ENCODE assay signal across 22 cellular contexts in the genomic region with DNA sequence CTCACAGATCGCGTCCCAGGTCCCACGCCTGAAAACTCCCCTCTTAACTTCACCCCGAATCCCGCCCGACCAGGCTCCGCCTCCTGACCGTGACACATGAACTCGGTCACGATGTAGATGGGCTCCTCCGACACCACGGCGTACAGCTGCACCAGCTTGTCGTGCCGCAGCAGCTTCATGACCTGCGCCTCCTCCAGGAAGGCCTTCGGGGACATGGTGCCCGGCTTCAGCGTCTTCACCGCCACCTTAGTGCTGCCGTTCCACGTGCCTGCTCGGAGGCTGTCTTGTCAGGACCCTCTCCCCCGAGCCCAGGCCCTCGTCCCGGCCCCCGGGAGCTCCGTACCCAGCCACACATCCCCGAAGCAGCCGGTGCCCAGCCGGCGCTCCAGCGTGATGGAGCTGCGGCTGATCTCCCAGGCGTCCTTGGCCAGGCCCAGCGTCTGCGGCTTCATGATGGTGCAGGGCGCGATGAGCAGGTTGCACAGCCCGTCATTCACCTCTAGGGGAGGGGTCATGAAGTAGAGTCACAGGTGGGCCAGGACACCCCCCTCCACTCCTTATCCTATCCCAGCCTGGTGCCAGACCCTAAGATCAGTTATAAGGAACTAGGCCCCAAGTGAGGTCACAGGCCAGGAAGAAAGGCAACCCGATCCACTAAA. TPM values are rescaled to one million over a fixed set of nuclear protein-coding genes. Genes with fewer than 3 reads are reported as not detected.
A peak's percentile ranks its signal among the peaks of the same experiment; 100 is the strongest.
DNase-seq lines count a peak whose midpoint lies in the region; ATAC-seq and TF ChIP-seq lines count a peak whose summit lies in the region.
"Had no signal": no experiment of that assay in that cellular context is flagged by ENCODE, and none has a peak within 500 bp of the region (broad histone marks: within the 10 kb centered on the region; RNA-seq: fewer than 3 reads in every experiment).

No MANE protein-coding gene starts in this region.

- no peak overlapping the region for H2AFZ ChIP-seq in neuronal stem cell (ENCODE audit: low read length)

- H2BK120ac ChIP-seq in neuronal stem cell (ENCODE audit: low read depth, low read length), result no peak overlapping the region

- no peak overlapping the region for H3K14ac ChIP-seq in neuronal stem cell (ENCODE audit: low read length)

- H3K9me3 ChIP-seq in CD8-positive, alpha-beta memory T cell (ENCODE audit: low read length), result no peaks in the 10 kb centered on the region
- H3K9me3 ChIP-seq in KOPT-K1 (ENCODE audit: insufficient read depth, low read length, poor library complexity, severe bottlenecking) (no peaks in the 10 kb centered on the region), iPS DF 6.9 (ENCODE audit: control insufficient read depth, insufficient read depth, low read length) (no peaks in the 10 kb centered on the region), neuronal stem cell (replicated peaks in 1 of 2; ENCODE audit: control insufficient read depth in 2 of 2, insufficient read depth in 1 of 2, low read depth in 1 of 2, low read length in 2 of 2) (no peaks in the 10 kb centered on the region), A673 (ENCODE audit: low read depth, low read length, poor library complexity, severe bottlenecking) (no peaks in the 10 kb centered on the region)
- H3K9me3 ChIP-seq: gastroesophageal sphincter, thoracic aorta had no signal

- peak overlapping the region in 1 of 7 donors; percentile 40 for H3K4me3 Mint-ChIP-seq in CD8-positive, alpha-beta memory T cell
- H3K4me3 Mint-ChIP-seq in activated CD4-positive, alpha-beta memory T cell treated with anti-CD3 and anti-CD28 coated beads for 36 hours, result no peak overlapping the region
- H3K4me3 Mint-ChIP-seq: activated CD8-positive, alpha-beta memory T cell treated with anti-CD3 and anti-CD28 coated beads, Interleukin-2, amount 10 ng/mL, durations not matched to agents 7 days and 5 days; B cell had no signal

- H2BK12ac ChIP-seq in neuronal stem cell (ENCODE audit: low read length), result no peak overlapping the region

- no peak overlapping the region for H3K4me3 ChIP-seq in CD8-positive, alpha-beta memory T cell (ENCODE audit: low read length)
- H3K4me3 ChIP-seq in iPS DF 6.9 (ENCODE audit: low read length) (peak overlapping the region; percentile 41; the same call in 1 of the 2 replicates), neuronal stem cell (ENCODE audit: low read length in 2 of 2) (peak overlapping the region in 1 of 2 donors; percentile 69), A673 (ENCODE audit: low read depth, low read length, poor library complexity, severe bottlenecking) (no peak overlapping the region)
- H3K4me3 ChIP-seq: gastroesophageal sphincter, thoracic aorta had no signal

- H3K27ac Mint-ChIP-seq in CD8-positive, alpha-beta memory T cell, result peak overlapping the region; percentile 29 to 91 (median 82)
- H3K27ac Mint-ChIP-seq in activated CD4-positive, alpha-beta memory T cell treated with anti-CD3 and anti-CD28 coated beads for 36 hours, result no peak overlapping the region

- H3K4me1 Mint-ChIP-seq in CD8-positive, alpha-beta memory T cell, result peaks cover 46 to 70% (median 58%) of the 10 kb centered on the region in 3 donors
- H3K4me1 Mint-ChIP-seq in activated CD4-positive, alpha-beta memory T cell treated with anti-CD3 and anti-CD28 coated beads for 36 hours (ENCODE audit: low read depth), result peaks cover 37% of the 10 kb centered on the region

- peaks cover 74% of the 10 kb centered on the region for H3K4me1 ChIP-seq in CD8-positive, alpha-beta memory T cell (ENCODE audit: insufficient read depth, low read length)
- H3K4me1 ChIP-seq in iPS DF 6.9 (ENCODE audit: control insufficient read depth, insufficient read depth, low read length), result peaks cover 7% of the 10 kb centered on the region
- peaks cover 2 to 8% of the 10 kb centered on the region in 2 donors for H3K4me1 ChIP-seq in neuronal stem cell (ENCODE audit: control insufficient read depth in 2 of 2, insufficient read depth in 1 of 2, low read depth in 1 of 2, low read length in 2 of 2)
- no peaks in the 10 kb centered on the region for H3K4me1 ChIP-seq in A673 (ENCODE audit: insufficient read depth, low read length, poor library complexity, severe bottlenecking)

- no CpG with 5 or more reads among the region's 41 CpGs for WGBS in iPS DF 6.9 (ENCODE audit: insufficient coverage, insufficient read length)
- no CpG with 5 or more reads among the region's 41 CpGs for WGBS in neuronal stem cell (ENCODE audit: extremely low coverage in 2 of 2, insufficient read length in 2 of 2, insufficient replicate concordance in 1 of 2), 2 donors

- POLR2A ChIA-PET in CD8-positive, alpha-beta memory T cell (lab: Charles Lee), result no interaction called here
- POLR2A ChIA-PET in activated CD4-positive, alpha-beta memory T cell treated with anti-CD3 and anti-CD28 coated beads for 36 hours (lab: Charles Lee), result interaction anchor here (1.4 kb wide), 1 partner anchor 48 kb away, joined by 3 read pairs; no protein-coding TSS in a partner anchor
- POLR2A ChIA-PET in A673 (lab: Charles Lee; ENCODE audit: low non-redundant PET), result no interaction called here

- intact Hi-C loops in activated CD4-positive, alpha-beta memory T cell treated with anti-CD3 and anti-CD28 coated beads for 36 hours (cut with micrococcal nuclease), result no loop called here
- intact Hi-C loops in A673 (cut with micrococcal nuclease; ENCODE audit: unreplicated experiment), result no loop called here

- DNase-seq in CD8-positive, alpha-beta memory T cell, result peak in 1 of 5 donors; percentile 47
- DNase-seq in iPS DF 6.9 (ENCODE audit: low read depth, low spot score), result no peak
- DNase-seq in neuronal stem cell (ENCODE audit: low spot score), result no peak
- DNase-seq in activated CD4-positive, alpha-beta memory T cell treated with anti-CD3 and anti-CD28 coated beads for 36 hours, result no peak
- DNase-seq in A673 (ENCODE audit: low spot score), result no peak
- DNase-seq: activated CD8-positive, alpha-beta memory T cell treated with anti-CD3 and anti-CD28 coated beads, Interleukin-2, amount 10 ng/mL, durations not matched to agents 7 days and 5 days; activated effector memory CD4-positive, alpha-beta T cell treated with anti-CD3 and anti-CD28 coated beads, Interleukin-2, amount 50 U/mL, for 16 hours; amygdala; DMS53; mammary epithelial cell; NCI-H1417; nucleus accumbens; RPMI8226; stimulated activated CD4-positive, alpha-beta T cell treated with anti-CD3 and anti-CD28 coated beads, Interleukin-4, amount 100 ng/mL, for 4 hours; SW 1271 had no signal

- peaks cover 3 to 21% (median 3%) of the 10 kb centered on the region in 3 donors for H3K36me3 Mint-ChIP-seq in CD8-positive, alpha-beta memory T cell
- no peaks in the 10 kb centered on the region for H3K36me3 Mint-ChIP-seq in activated CD4-positive, alpha-beta memory T cell treated with anti-CD3 and anti-CD28 coated beads for 36 hours
- H3K36me3 Mint-ChIP-seq: activated CD8-positive, alpha-beta memory T cell treated with anti-CD3 and anti-CD28 coated beads, Interleukin-2, amount 10 ng/mL, durations not matched to agents 7 days and 5 days had no signal

- H3K9me3 Mint-ChIP-seq in CD8-positive, alpha-beta memory T cell, result no peaks in the 10 kb centered on the region
- no peaks in the 10 kb centered on the region for H3K9me3 Mint-ChIP-seq in activated CD4-positive, alpha-beta memory T cell treated with anti-CD3 and anti-CD28 coated beads for 36 hours

- BruUV-seq in A673 (replicated peaks; lab: Mats Ljungman, UMichigan), result no TSS peak

- peak overlapping the region; percentile 4 for H2BK5ac ChIP-seq in neuronal stem cell (ENCODE audit: low read length)

- no peaks in the 10 kb centered on the region for H3K36me3 ChIP-seq in CD8-positive, alpha-beta memory T cell (ENCODE audit: insufficient read depth, low read length)
- H3K36me3 ChIP-seq in KOPT-K1 (ENCODE audit: insufficient read depth, low read length) (no peaks in the 10 kb centered on the region), iPS DF 6.9 (ENCODE audit: control insufficient read depth, insufficient read depth, low read length) (no peaks in the 10 kb centered on the region), neuronal stem cell (replicated peaks in 1 of 2; ENCODE audit: control insufficient read depth in 2 of 2, insufficient read depth in 2 of 2, low read length in 2 of 2) (no peaks in the 10 kb centered on the region), A673 (ENCODE audit: insufficient read depth, low read length, poor library complexity, severe bottlenecking) (no peaks in the 10 kb centered on the region)
- H3K36me3 ChIP-seq: gastroesophageal sphincter, thoracic aorta had no signal

- H3K27me3 Mint-ChIP-seq in CD8-positive, alpha-beta memory T cell, result peaks cover 0 to 3% of the 10 kb centered on the region in 2 donors
- H3K27me3 Mint-ChIP-seq in activated CD4-positive, alpha-beta memory T cell treated with anti-CD3 and anti-CD28 coated beads for 36 hours, result no peaks in the 10 kb centered on the region
- H3K27me3 Mint-ChIP-seq: activated CD8-positive, alpha-beta memory T cell treated with anti-CD3 and anti-CD28 coated beads, Interleukin-2, amount 10 ng/mL, durations not matched to agents 7 days and 5 days; B cell had no signal

- H2BK15ac ChIP-seq in neuronal stem cell (ENCODE audit: low read length), result no peak overlapping the region

- peak overlapping the region; percentile 63 for H3K18ac ChIP-seq in neuronal stem cell (ENCODE audit: low read length)

- ATAC-seq in GM21390 (IDR thresholded peaks at IDR 0.05; ENCODE audit: unreplicated experiment) (no peak), HG03378 (IDR thresholded peaks at IDR 0.05; ENCODE audit: unreplicated experiment) (no peak)
- ATAC-seq: activated CD8-positive, alpha-beta memory T cell treated with anti-CD3 and anti-CD28 coated beads, Interleukin-2, amount 10 ng/mL, durations not matched to agents 7 days and 5 days; gastroesophageal sphincter had no signal

- no peaks in the 10 kb centered on the region for H3K27me3 ChIP-seq in CD8-positive, alpha-beta memory T cell (ENCODE audit: insufficient read depth, low read length, poor library complexity, severe bottlenecking)
- no peaks in the 10 kb centered on the region for H3K27me3 ChIP-seq in iPS DF 6.9 (ENCODE audit: control insufficient read depth, insufficient read depth, low read length)
- H3K27me3 ChIP-seq in neuronal stem cell (ENCODE audit: control insufficient read depth in 3 of 3, insufficient read depth in 3 of 3, low read depth in 1 of 3, low read length in 3 of 3), result peaks cover 0 to 20% (median 0%) of the 10 kb centered on the region in 3 experiments
- no peaks in the 10 kb centered on the region for H3K27me3 ChIP-seq in A673 (replicated peaks; ENCODE audit: insufficient read depth, low read depth, low read length, poor library complexity)

- peak overlapping the region; percentile 55 for H3K23ac ChIP-seq in neuronal stem cell (ENCODE audit: low read depth, low read length, poor library complexity)

- peak overlapping the region; percentile 37 for H2AK5ac ChIP-seq in neuronal stem cell (ENCODE audit: low read depth, low read length)

- no peak overlapping the region for H4K91ac ChIP-seq in neuronal stem cell (ENCODE audit: low read depth, low read length, poor library complexity)

- CTCF ChIA-PET in CD8-positive, alpha-beta memory T cell (lab: Charles Lee), result interaction anchor here (6.6 kb wide), 1 partner anchor 47 kb away, joined by 45 read pairs; no protein-coding TSS in a partner anchor
- CTCF ChIA-PET in activated CD4-positive, alpha-beta memory T cell treated with anti-CD3 and anti-CD28 coated beads for 36 hours (lab: Charles Lee), result interaction anchor here (0.9 to 4.6 kb wide), 4 partner anchors 8 to 69 kb away, joined by 3 to 34 read pairs (median 4); no protein-coding TSS in a partner anchor
- CTCF ChIA-PET in A673 (lab: Charles Lee), result interaction anchor here (0.5 kb wide), 1 partner anchor 15 kb away, joined by 3 read pairs; no protein-coding TSS in a partner anchor

- TF ChIP-seq CTCF in A673 (conservative IDR thresholded peaks at IDR 0.05; ENCODE audit: low read depth, low read length), result no peak

- H3K4me2 ChIP-seq in neuronal stem cell (ENCODE audit: insufficient read depth, low read length, poor library complexity, severe bottlenecking), result peak overlapping the region; percentile 68

- no peak overlapping the region for H4K8ac ChIP-seq in neuronal stem cell (ENCODE audit: low read depth, low read length)

- no peak overlapping the region for H3K9ac ChIP-seq in neuronal stem cell (ENCODE audit: low read depth, low read length, poor library complexity)

- no peak overlapping the region for H3K27ac ChIP-seq in CD8-positive, alpha-beta memory T cell (ENCODE audit: low read depth, low read length)
- H3K27ac ChIP-seq in KOPT-K1 (ENCODE audit: low read depth, low read length, poor library complexity, severe bottlenecking) (peak overlapping the region; percentile 96), iPS DF 6.9 (ENCODE audit: low read length) (no peak overlapping the region), neuronal stem cell (replicated peaks; ENCODE audit: low read length) (no peak overlapping the region), A673 (ENCODE audit: low read depth, low read length, poor library complexity, severe bottlenecking) (no peak overlapping the region)
- H3K27ac ChIP-seq: gastroesophageal sphincter, thoracic aorta had no signal

- H3K4ac ChIP-seq in neuronal stem cell (ENCODE audit: low read length), result no peak overlapping the region

- no peaks in the 10 kb centered on the region for H3K79me1 ChIP-seq in neuronal stem cell (ENCODE audit: low read depth, low read length)

RNA-seq across cellular contexts. Expression of gene AHDC1, which starts 11.5 kb away (rescaled TPM):
- 10 to 100 TPM; 11.5 TPM for total RNA-seq in CD8-positive, alpha-beta memory T cell
- polyA plus RNA-seq in CD8-positive, alpha-beta memory T cell, result 1.9 TPM
- 22.9 TPM for polyA plus RNA-seq in neuronal stem cell (2013, experiment 1 of 2)
- polyA plus RNA-seq in neuronal stem cell (2013, experiment 2 of 2), result 22.9 TPM
- total RNA-seq in activated CD4-positive, alpha-beta memory T cell treated with anti-CD3 and anti-CD28 coated beads for 36 hours, result 10 to 100 TPM in 1 of 2 experiments, 1 to 10 TPM in 1; 8.3 to 12.1 TPM
- 33.2 and 34.2 TPM in 2 replicates for total RNA-seq in A673 (2021)

RNA-seq across cellular contexts. Expression of gene FGR, which starts 19.5 kb away (rescaled TPM):
- 1 to 10 TPM; 1.6 to 1.8 TPM for total RNA-seq in CD8-positive, alpha-beta memory T cell
- 49.6 TPM for polyA plus RNA-seq in CD8-positive, alpha-beta memory T cell
- polyA plus RNA-seq in neuronal stem cell (2013, experiment 1 of 2), result 0.03 TPM
- 0.01 TPM for polyA plus RNA-seq in neuronal stem cell (2013, experiment 2 of 2)
- under 1 TPM; 0.24 to 0.27 TPM for total RNA-seq in activated CD4-positive, alpha-beta memory T cell treated with anti-CD3 and anti-CD28 coated beads for 36 hours
- total RNA-seq in A673 (2021), result not detected in 2 replicates
- total RNA-seq: LHCN-M2 had no signal

RNA-seq across cellular contexts. Expression of gene IFI6, which starts 56.5 kb away (rescaled TPM):
- 10 to 100 TPM; 10.7 to 12.3 TPM for total RNA-seq in CD8-positive, alpha-beta memory T cell
- polyA plus RNA-seq in CD8-positive, alpha-beta memory T cell, result 161 TPM
- polyA plus RNA-seq in neuronal stem cell (2013, experiment 1 of 2), result 19.2 TPM
- polyA plus RNA-seq in neuronal stem cell (2013, experiment 2 of 2), result 19.4 TPM
- total RNA-seq in activated CD4-positive, alpha-beta memory T cell treated with anti-CD3 and anti-CD28 coated beads for 36 hours, result 10 to 100 TPM; 76.4 TPM
- 18.7 and 19.4 TPM in 2 replicates for total RNA-seq in A673 (2021)
